Comparison of ENCODE assay signal across 7 cellular contexts in the genomic region with DNA sequence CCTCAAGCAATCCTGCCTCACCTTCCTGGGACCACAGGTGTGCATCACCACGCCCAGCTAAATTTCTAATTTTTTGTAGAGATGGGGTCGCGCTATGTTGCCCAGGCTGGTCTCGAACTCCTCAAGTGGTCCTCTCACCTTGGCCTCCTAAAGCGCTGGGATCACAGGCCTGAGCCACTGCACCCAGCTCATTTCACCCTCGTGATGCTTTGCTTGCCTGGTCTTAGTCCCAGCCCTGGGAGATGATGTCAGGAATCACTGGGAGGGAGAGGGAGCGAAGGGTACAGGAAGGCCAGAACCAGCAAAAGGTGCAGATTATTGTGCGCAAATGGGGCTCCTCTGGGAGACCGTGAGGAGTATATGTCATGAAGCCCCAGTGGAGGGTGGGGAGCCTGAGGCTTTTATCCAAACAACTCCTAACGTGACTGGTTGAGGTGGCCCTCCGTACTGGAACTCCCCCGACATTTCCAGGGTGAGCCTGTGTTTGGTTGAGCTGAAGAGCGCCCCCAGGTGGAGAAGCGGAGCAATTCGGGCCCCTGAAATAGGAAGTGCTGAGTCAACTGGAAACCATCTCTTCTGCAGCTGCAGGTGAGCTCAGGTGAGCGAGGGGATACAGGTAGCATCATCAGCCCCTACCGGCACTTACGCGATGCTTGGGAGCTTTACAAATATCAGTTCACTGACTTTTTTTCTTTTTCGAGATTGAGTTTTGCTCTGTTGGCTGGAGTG. TPM values are rescaled to one million over a fixed set of nuclear protein-coding genes. Genes with fewer than 3 reads are reported as not detected.
DNase-seq lines count a peak whose midpoint lies in the region; ATAC-seq, FAIRE-seq and TF ChIP-seq lines count a peak whose summit lies in the region.

No MANE protein-coding gene starts in this region.

- no peaks in the 10 kb centered on the region for H3K27me3 Mint-ChIP-seq in activated CD8-positive, alpha-beta T cell treated with anti-CD3 and anti-CD28 coated beads for 36 hours

- no peak for DNase-seq in D721Med (ENCODE audit: insufficient read length, low spot score)
- peak; percentile 73 for DNase-seq in H7
- DNase-seq in activated CD8-positive, alpha-beta T cell treated with anti-CD3 and anti-CD28 coated beads for 36 hours, result peak; percentile 39
- no peak for DNase-seq in kidney epithelial cell (ENCODE audit: low read depth)
- DNase-seq in effector CD8-positive, alpha-beta T cell (lab: John Stamatoyannopoulos, UW), result no peak

- TF ChIP-seq CTCF in D721Med (IDR thresholded peaks at IDR 0.05; ENCODE audit: insufficient read depth, missing control alignments) (peak; percentile 28), kidney epithelial cell (IDR thresholded peaks at IDR 0.05; ENCODE audit: insufficient read depth, low read length, poor library complexity, severe bottlenecking) (peak; percentile 54)
- TF ChIP-seq CTCF in activated CD8-positive, alpha-beta T cell treated with anti-CD3 and anti-CD28 coated beads for 36 hours (IDR thresholded peaks at IDR 0.05), result peak; percentile 69

- H3K27ac Mint-ChIP-seq in activated CD8-positive, alpha-beta T cell treated with anti-CD3 and anti-CD28 coated beads for 36 hours, result no peak overlapping the region

- POLR2A ChIA-PET in activated CD8-positive, alpha-beta T cell treated with anti-CD3 and anti-CD28 coated beads for 36 hours (lab: Charles Lee), result interaction anchor here (0.8 kb wide), 1 partner anchor 23 kb away, joined by 3 read pairs; no protein-coding TSS in a partner anchor

- H3K4me1 Mint-ChIP-seq in activated CD8-positive, alpha-beta T cell treated with anti-CD3 and anti-CD28 coated beads for 36 hours (ENCODE audit: low read depth), result peaks cover 31% of the 10 kb centered on the region

- peaks cover 1% of the 10 kb centered on the region for H3K36me3 Mint-ChIP-seq in activated CD8-positive, alpha-beta T cell treated with anti-CD3 and anti-CD28 coated beads for 36 hours (ENCODE audit: low read depth)

- no peak overlapping the region for H3K4me3 Mint-ChIP-seq in activated CD8-positive, alpha-beta T cell treated with anti-CD3 and anti-CD28 coated beads for 36 hours

- ATAC-seq in activated CD8-positive, alpha-beta T cell treated with anti-CD3 and anti-CD28 coated beads for 36 hours, result no peak
- no peak for ATAC-seq in HG02623 (IDR thresholded peaks at IDR 0.05; ENCODE audit: unreplicated experiment)
- no peak for ATAC-seq in HG02973 (IDR thresholded peaks at IDR 0.05; ENCODE audit: unreplicated experiment)

- intact Hi-C loops in activated CD8-positive, alpha-beta T cell treated with anti-CD3 and anti-CD28 coated beads for 36 hours (cut with micrococcal nuclease), result no loop called here

- H3K36me3 ChIP-seq in H7 (replicated peaks; ENCODE audit: control insufficient read depth, insufficient read depth, low read length) (no peaks in the 10 kb centered on the region), kidney epithelial cell (ENCODE audit: control insufficient read depth, insufficient read depth, low read length) (no peaks in the 10 kb centered on the region)

- CTCF ChIA-PET in activated CD8-positive, alpha-beta T cell treated with anti-CD3 and anti-CD28 coated beads for 36 hours (lab: Charles Lee), result interaction anchor here (0.8 to 1.6 kb wide), 12 partner anchors 9 to 144 kb away, joined by 3 to 6 read pairs (median 3); no protein-coding TSS in a partner anchor

- H3K9me3 Mint-ChIP-seq in activated CD8-positive, alpha-beta T cell treated with anti-CD3 and anti-CD28 coated beads for 36 hours, result peaks cover 10% of the 10 kb centered on the region

- FAIRE-seq in D721Med (lab: Jason Lieb, UNC), result no peak

- H3K27me3 ChIP-seq in H7 (ENCODE audit: control insufficient read depth, insufficient read depth, low read length) (no peaks in the 10 kb centered on the region), kidney epithelial cell (ENCODE audit: control insufficient read depth, insufficient read depth, low read length) (no peaks in the 10 kb centered on the region)

- H3K4me3 ChIP-seq in H7 (ENCODE audit: insufficient read depth, low read depth, low read length) (no peak overlapping the region), kidney epithelial cell (ENCODE audit: low read depth, low read length) (no peak overlapping the region)

RNA-seq across cellular contexts. Expression of a gene that starts 41.2 kb away (rescaled TPM):
- total RNA-seq in H7 (2014; rRNA removed; shearing (Covaris generic)), result 40.3 and 44.0 TPM in 2 replicates
- 10 to 100 TPM; 52.5 to 53.4 TPM for total RNA-seq in activated CD8-positive, alpha-beta T cell treated with anti-CD3 and anti-CD28 coated beads for 36 hours
- 75.3 and 78.2 TPM in 2 replicates for total RNA-seq in kidney epithelial cell

Comparison
In these comparisons a context has a peak if more than half of its experiments do, and no peak if none do; other contexts are left out.
1. DNase-seq: peak in H7 (single experiment) and activated CD8-positive, alpha-beta T cell treated with anti-CD3 and anti-CD28 coated beads for 36 hours (single experiment); none in D721Med (single experiment), kidney epithelial cell (single experiment) and effector CD8-positive, alpha-beta T cell (single experiment).
2. Peak in every context shown above with its lines, with median percentiles within 50 percentile points of each other: CTCF ChIP-seq.